Comparison of ENCODE assay signal across 9 cellular contexts in the genomic region with DNA sequence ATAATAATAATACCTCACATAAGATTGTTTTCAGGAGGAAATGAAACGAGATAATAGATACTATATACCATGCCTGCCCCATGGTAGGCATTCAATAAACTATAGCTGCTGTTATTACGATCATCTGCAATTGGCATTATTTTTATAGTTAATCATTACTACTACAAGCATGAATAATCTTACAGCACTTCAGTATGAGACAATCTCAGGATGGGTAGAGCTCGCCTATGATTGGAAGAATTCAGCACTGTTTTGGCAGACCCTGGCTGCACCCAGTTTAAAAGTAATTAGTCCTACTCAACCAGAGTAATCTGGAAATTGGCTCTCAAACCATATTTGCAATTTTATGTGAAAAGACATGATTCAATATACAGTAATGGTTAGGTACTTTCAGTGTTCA.
"Had no signal": no experiment of that assay in that cellular context is flagged by ENCODE, and none has a peak within 500 bp of the region (broad histone marks: within the 10 kb centered on the region; RNA-seq: fewer than 3 reads in every experiment).

No MANE protein-coding gene starts in this region.

- H3K4me1 Mint-ChIP-seq: GM23338, H9 had no signal

- H3K27ac ChIP-seq: HL-60 had no signal

- H3K4me2 ChIP-seq: GM23338 had no signal

- H3K9me3 Mint-ChIP-seq: GM23338, H9 had no signal

- FAIRE-seq: H1, HTR-8/SVneo, K562 had no signal

- H3K27ac Mint-ChIP-seq: GM23338, H9 had no signal

- H3K4me3 Mint-ChIP-seq: GM23338, H9 had no signal

- H3K4me3 ChIP-seq: GM23338, K562 had no signal

- DNase-seq: H9, HCEC 1CT, IMR-90, KG1 had no signal

- ATAC-seq: GM23338, K562 had no signal
